12 cellular contexts compared by ENCODE assay signal in genomic region chr2:190417045-190417842, GRCh38. TPM values are rescaled to one million over a fixed set of nuclear protein-coding genes. Genes with fewer than 3 reads are reported as not detected.
DNase-seq lines count a peak whose midpoint lies in the region; ATAC-seq and TF ChIP-seq lines count a peak whose summit lies in the region.
"Had no signal": no experiment of that assay in that cellular context is flagged by ENCODE, and none has a peak within 500 bp of the region (broad histone marks: within the 10 kb centered on the region; RNA-seq: fewer than 3 reads in every experiment).

No MANE protein-coding gene starts in this region.

- H3K27ac Mint-ChIP-seq in activated naive CD8-positive, alpha-beta T cell = peak overlapping the region; percentile 89

- H3K9me3 ChIP-seq in right atrium auricular region (no peaks in the 10 kb centered on the region), left ventricle myocardium inferior (replicated peaks) (no peaks in the 10 kb centered on the region), upper lobe of right lung (no peaks in the 10 kb centered on the region)
- H3K9me3 ChIP-seq: right lobe of liver had no signal

- no peak for TF ChIP-seq CTCF in right atrium auricular region (IDR thresholded peaks at IDR 0.05)
- TF ChIP-seq CTCF in left ventricle myocardium inferior (IDR thresholded peaks at IDR 0.05; ENCODE audit: borderline replicate concordance) = no peak
- no peak for TF ChIP-seq CTCF in upper lobe of right lung (IDR thresholded peaks at IDR 0.05)

- H3K27me3 Mint-ChIP-seq in activated naive CD8-positive, alpha-beta T cell = no peaks in the 10 kb centered on the region

- H3K4me1 ChIP-seq in right atrium auricular region (peaks cover 0 to 39% of the 10 kb centered on the region in 2 donors), left ventricle myocardium inferior (peaks cover 37% of the 10 kb centered on the region), upper lobe of right lung (peaks cover 11% of the 10 kb centered on the region)
- H3K4me1 ChIP-seq: right lobe of liver had no signal

- peak; percentile 27 for ATAC-seq in Right ventricle myocardium superior (ENCODE audit: poor library complexity)
- no peak for ATAC-seq in upper lobe of right lung

- H3K27me3 ChIP-seq in right atrium auricular region (no peaks in the 10 kb centered on the region), left ventricle myocardium inferior (ENCODE audit: low read depth) (no peaks in the 10 kb centered on the region), upper lobe of right lung (no peaks in the 10 kb centered on the region)
- H3K27me3 ChIP-seq: right lobe of liver had no signal

- H3K36me3 ChIP-seq in right atrium auricular region = no peaks in the 10 kb centered on the region
- no peaks in the 10 kb centered on the region for H3K36me3 ChIP-seq in left ventricle myocardium inferior
- no peaks in the 10 kb centered on the region for H3K36me3 ChIP-seq in upper lobe of right lung
- H3K36me3 ChIP-seq: right lobe of liver had no signal

- no peaks in the 10 kb centered on the region for H3K9me3 Mint-ChIP-seq in activated naive CD8-positive, alpha-beta T cell (ENCODE audit: low read depth)

- peaks cover 96% of the 10 kb centered on the region for H3K4me1 Mint-ChIP-seq in activated naive CD8-positive, alpha-beta T cell (ENCODE audit: low read depth)

- H3K27ac ChIP-seq in right atrium auricular region = no peak overlapping the region
- H3K27ac ChIP-seq in left ventricle myocardium inferior (replicated peaks) = peak overlapping the region; percentile 37
- H3K27ac ChIP-seq in upper lobe of right lung = peak overlapping the region; percentile 47
- H3K27ac ChIP-seq: right lobe of liver had no signal

- H3K36me3 Mint-ChIP-seq in activated naive CD8-positive, alpha-beta T cell = peaks cover 14% of the 10 kb centered on the region

- no peak for DNase-seq in Right ventricle myocardium superior
- DNase-seq in right atrium auricular region (ENCODE audit: low spot score) = no peak
- no peak for DNase-seq in left ventricle myocardium inferior
- DNase-seq in upper lobe of right lung = no peak
- no peak for DNase-seq in D341Med (ENCODE audit: low spot score)
- DNase-seq in OCI-M2 (lab: John Stamatoyannopoulos, UW; ENCODE audit: unreplicated experiment) = no peak
- DNase-seq in central memory CD4-positive, alpha-beta T cell = no peak
- DNase-seq: cerebellar nuclear complex, NCI-H187 treated with DMSO at 0.1 percent for 48 hours, nucleus accumbens, right lobe of liver had no signal

- H3K4me3 Mint-ChIP-seq in activated naive CD8-positive, alpha-beta T cell = no peak overlapping the region

- intact Hi-C loops in Right ventricle myocardium superior (cut with DNase I) = loop anchor here (10.0 kb wide), 1 partner anchor 48 kb away; no protein-coding TSS in a partner anchor
- intact Hi-C loops in left ventricle myocardium inferior (cut with micrococcal nuclease) = no loop called here
- intact Hi-C loops in upper lobe of right lung (cut with DNase I) = no loop called here

- H3K4me3 ChIP-seq in right atrium auricular region = no peak overlapping the region
- H3K4me3 ChIP-seq in left ventricle myocardium inferior = no peak overlapping the region
- H3K4me3 ChIP-seq in upper lobe of right lung = no peak overlapping the region
- H3K4me3 ChIP-seq: right lobe of liver had no signal

RNA-seq across cellular contexts. Expression of gene MFSD6, which starts 9.1 kb away (rescaled TPM):
- 21.8 TPM for total RNA-seq in Right ventricle myocardium superior
- 10 to 100 TPM; 57.2 to 72.7 TPM for total RNA-seq in right atrium auricular region
- 21.4 TPM for total RNA-seq in left ventricle myocardium inferior
- 55.8 TPM for total RNA-seq in upper lobe of right lung

Comparison
In these comparisons a context has a peak if more than half of its experiments do, and no peak if none do; other contexts are left out.
1. H3K27ac ChIP-seq: peak in left ventricle myocardium inferior (single experiment) and upper lobe of right lung (single experiment); none in right atrium auricular region (0 of 2).